In the genomic region with DNA sequence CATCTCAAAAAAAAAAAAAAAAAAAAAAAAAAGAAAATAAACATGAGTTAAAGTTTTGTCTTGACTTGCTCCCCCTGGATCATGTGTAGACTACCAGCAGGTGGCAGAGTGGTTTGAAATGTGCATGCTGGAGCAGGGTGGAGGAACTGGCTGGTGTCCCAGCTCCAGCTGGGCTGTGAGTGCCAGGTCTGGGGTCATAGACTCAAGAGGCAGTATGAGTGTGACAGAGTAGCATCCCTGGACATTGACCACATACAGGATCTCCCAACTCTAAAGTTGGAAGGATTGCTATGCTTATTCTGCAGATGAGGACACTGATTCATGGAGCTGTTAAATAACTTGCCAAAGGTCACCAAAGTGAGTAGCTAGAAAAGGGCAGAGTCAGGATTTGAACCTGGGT, we compare ENCODE assay signal across 8 cellular contexts.
A peak's percentile ranks its signal among the peaks of the same experiment; 100 is the strongest.
DNase-seq lines count a peak whose midpoint lies in the region; ATAC-seq, FAIRE-seq and TF ChIP-seq lines count a peak whose summit lies in the region.

No MANE protein-coding gene starts in this region.

- no peaks in the 10 kb centered on the region for H3K9me3 Mint-ChIP-seq in activated CD8-positive, alpha-beta memory T cell treated with anti-CD3 and anti-CD28 coated beads, Interleukin-2, amount 10 ng/mL, durations not matched to agents 7 days and 5 days (ENCODE audit: low read depth)

- CTCF ChIA-PET in activated CD8-positive, alpha-beta memory T cell treated with anti-CD3 and anti-CD28 coated beads, Interleukin-2, amount 10 ng/mL, durations not matched to agents 7 days and 5 days (lab: Charles Lee): interaction anchor here (0.7 to 1.2 kb wide), 2 partner anchors 88 to 846 kb away, joined by 3 read pairs; no protein-coding TSS in a partner anchor

- no peaks in the 10 kb centered on the region for H3K4me1 ChIP-seq in keratinocyte (ENCODE audit: control insufficient read depth, extremely low read depth, insufficient read depth, low read length)

- no peak overlapping the region for H3K4me2 ChIP-seq in keratinocyte (ENCODE audit: control insufficient read depth, extremely low read depth, insufficient read depth, low read depth, low read length)

- dilution Hi-C loops in keratinocyte (cut with MboI; ENCODE audit: extremely low pct_ligation_motif_present, low sequenced_read_pairs): no loop called here

- no peak overlapping the region for H3K4me3 Mint-ChIP-seq in activated CD8-positive, alpha-beta memory T cell treated with anti-CD3 and anti-CD28 coated beads, Interleukin-2, amount 10 ng/mL, durations not matched to agents 7 days and 5 days

- no peaks in the 10 kb centered on the region for H3K27me3 Mint-ChIP-seq in activated CD8-positive, alpha-beta memory T cell treated with anti-CD3 and anti-CD28 coated beads, Interleukin-2, amount 10 ng/mL, durations not matched to agents 7 days and 5 days

- no peak for FAIRE-seq in keratinocyte (lab: Jason Lieb, UNC)

- TF ChIP-seq CTCF in keratinocyte (optimal IDR thresholded peaks at IDR 0.05 in 1 of 3, IDR thresholded peaks at IDR 0.05 in 1 of 3, conservative IDR thresholded peaks at IDR 0.05 in 1 of 3; ENCODE audit: extremely low read depth in 1 of 3, insufficient read depth in 2 of 3, low read length in 3 of 3): peak; percentile 23 to 64 (median 54)

- no peak for ATAC-seq in activated CD8-positive, alpha-beta memory T cell treated with anti-CD3 and anti-CD28 coated beads, Interleukin-2, amount 10 ng/mL, durations not matched to agents 7 days and 5 days

- H3K27ac Mint-ChIP-seq in activated CD8-positive, alpha-beta memory T cell treated with anti-CD3 and anti-CD28 coated beads, Interleukin-2, amount 10 ng/mL, durations not matched to agents 7 days and 5 days: no peak overlapping the region

- H3K27ac ChIP-seq in keratinocyte (ENCODE audit: control insufficient read depth, insufficient read depth, low read length): no peak overlapping the region

- no peaks in the 10 kb centered on the region for H3K9me3 ChIP-seq in keratinocyte (ENCODE audit: control insufficient read depth, low read depth, low read length)

- H3K36me3 ChIP-seq in keratinocyte (ENCODE audit: control insufficient read depth in 2 of 2, extremely low read depth in 1 of 2, insufficient read depth in 2 of 2, low read length in 2 of 2): no peaks in the 10 kb centered on the region

- DNase-seq in COLO668 (lab: John Stamatoyannopoulos, UW; ENCODE audit: unreplicated experiment) (peak; percentile 41), HS-27A (ENCODE audit: low read depth) (peak; percentile 11), astrocyte of the hippocampus (ENCODE audit: low read depth, low spot score) (peak; percentile 36), keratinocyte (ENCODE audit: low read depth, low spot score) (no peak), NCI-H128 (lab: John Stamatoyannopoulos, UW; ENCODE audit: unreplicated experiment) (no peak), NCI-H2081 (lab: John Stamatoyannopoulos, UW) (no peak), GF-D8 (lab: John Stamatoyannopoulos, UW) (no peak)
- DNase-seq in activated CD8-positive, alpha-beta memory T cell treated with anti-CD3 and anti-CD28 coated beads, Interleukin-2, amount 10 ng/mL, durations not matched to agents 7 days and 5 days: no peak

- peaks cover 2% of the 10 kb centered on the region for H3K27me3 ChIP-seq in keratinocyte (ENCODE audit: control insufficient read depth, extremely low read depth, insufficient read depth, low read length)

- no peak overlapping the region for H2AFZ ChIP-seq in keratinocyte (ENCODE audit: control insufficient read depth, low read length)

- no peaks in the 10 kb centered on the region for H3K36me3 Mint-ChIP-seq in activated CD8-positive, alpha-beta memory T cell treated with anti-CD3 and anti-CD28 coated beads, Interleukin-2, amount 10 ng/mL, durations not matched to agents 7 days and 5 days

- H4K20me1 ChIP-seq in keratinocyte (ENCODE audit: control insufficient read depth, extremely low read depth, insufficient read depth, low read length): no peaks in the 10 kb centered on the region

- no peaks in the 10 kb centered on the region for H3K4me1 Mint-ChIP-seq in activated CD8-positive, alpha-beta memory T cell treated with anti-CD3 and anti-CD28 coated beads, Interleukin-2, amount 10 ng/mL, durations not matched to agents 7 days and 5 days

- no peak overlapping the region for H3K4me3 ChIP-seq in keratinocyte (ENCODE audit: control insufficient read depth in 2 of 3, extremely low read depth in 1 of 3, insufficient read depth in 2 of 3, low read depth in 1 of 3, low read length in 3 of 3)

- H3K9me1 ChIP-seq in keratinocyte (ENCODE audit: control insufficient read depth, extremely low read depth, insufficient read depth, low read length): no peaks in the 10 kb centered on the region

- H3K9ac ChIP-seq in keratinocyte (ENCODE audit: control insufficient read depth, extremely low read depth, insufficient read depth, low read length): no peak overlapping the region

- no peaks in the 10 kb centered on the region for H3K79me2 ChIP-seq in keratinocyte (ENCODE audit: control insufficient read depth, insufficient read depth, low read length)

Comparison
In these comparisons a context has a peak if more than half of its experiments do, and no peak if none do; other contexts are left out.
1. DNase-seq: peak in COLO668 (single experiment), HS-27A (single experiment) and astrocyte of the hippocampus (single experiment); none in keratinocyte (single experiment), NCI-H128 (single experiment), activated CD8-positive, alpha-beta memory T cell treated with anti-CD3 and anti-CD28 coated beads, Interleukin-2, amount 10 ng/mL, durations not matched to agents 7 days and 5 days (single experiment), NCI-H2081 (0 of 2) and GF-D8 (single experiment).